In genomic region chr5:43483210-43484048, GRCh38 we compare ENCODE assay signal across 8 cellular contexts. TPM values are rescaled to one million over a fixed set of nuclear protein-coding genes. Genes with fewer than 3 reads are reported as not detected.
DNase-seq lines count a peak whose midpoint lies in the region; ATAC-seq lines count a peak whose summit lies in the region.

TMEM267 (minus strand) TSS chr5:43483865; CDS start chr5:43453969, 29,896 bp downstream.

- peaks cover 0 to 10% (median 0%) of the 10 kb centered on the region in 3 donors for H3K36me3 Mint-ChIP-seq in CD8-positive, alpha-beta memory T cell
- H3K36me3 Mint-ChIP-seq in memory B cell: no peaks in the 10 kb centered on the region

- H3K4me1 ChIP-seq in CD8-positive, alpha-beta memory T cell (ENCODE audit: insufficient read depth, low read length): peaks cover 32% of the 10 kb centered on the region
- peaks cover 9% of the 10 kb centered on the region for H3K4me1 ChIP-seq in effector memory CD4-positive, alpha-beta T cell (ENCODE audit: control insufficient read depth, insufficient read depth, low read length, poor library complexity, severe bottlenecking)

- peak within 1 kb of the TSS; percentile 61 for H3K4me3 ChIP-seq in CD8-positive, alpha-beta memory T cell (ENCODE audit: low read length)
- peak within 1 kb of the TSS; percentile 82 for H3K4me3 ChIP-seq in effector memory CD4-positive, alpha-beta T cell (ENCODE audit: insufficient read depth, low read depth, low read length, poor library complexity, severe bottlenecking)

- CTCF ChIA-PET in CD8-positive, alpha-beta memory T cell (lab: Charles Lee): interaction anchor here (0.7 to 2.8 kb wide), 48 partner anchors 9 to 1579 kb away, joined by 3 to 33 read pairs (median 4); partner anchors contain the start of genes C5orf34, HMGCS1, NNT and RIMOC1
- CTCF ChIA-PET in activated CD8-positive, alpha-beta memory T cell treated with anti-CD3 and anti-CD28 coated beads for 36 hours (lab: Charles Lee): interaction anchor here (0.6 to 2.2 kb wide), 12 partner anchors 55 to 441 kb away, joined by 3 to 10 read pairs (median 4); partner anchors contain the start of genes HMGCS1, NNT and ZNF131

- no peaks in the 10 kb centered on the region for H3K9me3 Mint-ChIP-seq in CD8-positive, alpha-beta memory T cell
- H3K9me3 Mint-ChIP-seq in memory B cell: no peaks in the 10 kb centered on the region

- H3K27ac Mint-ChIP-seq in CD8-positive, alpha-beta memory T cell: peak within 1 kb of the TSS; percentile 99 to 100 (median 100)
- peak within 1 kb of the TSS; percentile 100 for H3K27ac Mint-ChIP-seq in memory B cell

- H3K4me3 Mint-ChIP-seq in CD8-positive, alpha-beta memory T cell: peak within 1 kb of the TSS; percentile 94 to 99 (median 98)
- peak within 1 kb of the TSS; percentile 98 for H3K4me3 Mint-ChIP-seq in memory B cell

- H3K4me1 Mint-ChIP-seq in CD8-positive, alpha-beta memory T cell: peaks cover 31 to 56% (median 50%) of the 10 kb centered on the region in 3 donors
- peaks cover 14% of the 10 kb centered on the region for H3K4me1 Mint-ChIP-seq in memory B cell

- no peaks in the 10 kb centered on the region for H3K27me3 ChIP-seq in CD8-positive, alpha-beta memory T cell (ENCODE audit: insufficient read depth, low read length, poor library complexity, severe bottlenecking)
- no peaks in the 10 kb centered on the region for H3K27me3 ChIP-seq in effector memory CD4-positive, alpha-beta T cell (replicated peaks; ENCODE audit: control insufficient read depth, insufficient read depth, low read length, poor library complexity, severe bottlenecking)

- peak within 1 kb of the TSS; percentile 96 for H3K27ac ChIP-seq in CD8-positive, alpha-beta memory T cell (ENCODE audit: low read depth, low read length)
- H3K27ac ChIP-seq in effector memory CD4-positive, alpha-beta T cell (ENCODE audit: insufficient read depth, low read length, poor library complexity, severe bottlenecking): peak within 1 kb of the TSS; percentile 94

- no peaks in the 10 kb centered on the region for H3K27me3 Mint-ChIP-seq in CD8-positive, alpha-beta memory T cell
- no peaks in the 10 kb centered on the region for H3K27me3 Mint-ChIP-seq in memory B cell

- H3K36me3 ChIP-seq in CD8-positive, alpha-beta memory T cell (ENCODE audit: insufficient read depth, low read length): no peaks in the 10 kb centered on the region
- H3K36me3 ChIP-seq in effector memory CD4-positive, alpha-beta T cell (ENCODE audit: control insufficient read depth, insufficient read depth, low read length): no peaks in the 10 kb centered on the region

- ATAC-seq in GM19467 (IDR thresholded peaks at IDR 0.05; ENCODE audit: unreplicated experiment) (peak; percentile 95), memory B cell (ENCODE audit: low read depth) (peak; percentile 86)

- POLR2A ChIA-PET in CD8-positive, alpha-beta memory T cell (lab: Charles Lee): interaction anchor here (0.6 to 3.2 kb wide), 33 partner anchors 14 to 1614 kb away, joined by 3 to 49 read pairs (median 6); partner anchors contain the start of genes C5orf34, HMGCS1, MRPS30 and NIM1K
- POLR2A ChIA-PET in activated CD8-positive, alpha-beta memory T cell treated with anti-CD3 and anti-CD28 coated beads for 36 hours (lab: Charles Lee): interaction anchor here (0.6 to 3.1 kb wide), 17 partner anchors 31 to 491 kb away, joined by 3 to 36 read pairs (median 7); partner anchors contain the start of genes C5orf34, HMGCS1, NNT and ZNF131

- DNase-seq in CD8-positive, alpha-beta memory T cell: peak; percentile 64 to 90 (median 73)
- DNase-seq in HS-27A (ENCODE audit: low read depth): peak; percentile 80
- peak; percentile 98 for DNase-seq in NOMO-1 (lab: John Stamatoyannopoulos, UW; ENCODE audit: unreplicated experiment in 2 of 2)
- peak; percentile 65 to 70 (median 68) for DNase-seq in effector memory CD4-positive, alpha-beta T cell
- peak; percentile 75 to 76 for DNase-seq in memory B cell (ENCODE audit: low spot score in 2 of 2)
- DNase-seq in stimulated activated CD8-positive, alpha-beta memory T cell treated with anti-CD3 and anti-CD28 coated beads, Interleukin-12 subunit alpha, Interleukin-12 subunit beta, amount 100 ng/mL, for 24 hours (ENCODE audit: extremely low read depth): peak; percentile 62

- H3K9me3 ChIP-seq in CD8-positive, alpha-beta memory T cell (ENCODE audit: low read length): no peaks in the 10 kb centered on the region
- H3K9me3 ChIP-seq in effector memory CD4-positive, alpha-beta T cell (ENCODE audit: control insufficient read depth, low read length): no peaks in the 10 kb centered on the region

RNA-seq across cellular contexts. Expression of gene TMEM267, which starts in this region (rescaled TPM):
- 10 to 100 TPM; 18.4 to 19.6 TPM for total RNA-seq in CD8-positive, alpha-beta memory T cell
- 21.2 TPM for polyA plus RNA-seq in CD8-positive, alpha-beta memory T cell
- total RNA-seq in activated CD8-positive, alpha-beta memory T cell treated with anti-CD3 and anti-CD28 coated beads for 36 hours: 10 to 100 TPM; 21.3 to 23.2 TPM

Comparison
In these comparisons a context has a peak if more than half of its experiments do, and no peak if none do; other contexts are left out.
1. Peak in every context shown above with its lines: DNase-seq, ATAC-seq, H3K4me3 ChIP-seq and H3K27ac ChIP-seq.